ENCODE assay signal across 29 cellular contexts in genomic region chr12:70254225-70254624, GRCh38.
"Had no signal": no experiment of that assay in that cellular context is flagged by ENCODE, and none has a peak within 500 bp of the region (broad histone marks: within the 10 kb centered on the region; RNA-seq: fewer than 3 reads in every experiment).

No MANE protein-coding gene starts in this region.

- H3K27ac Mint-ChIP-seq: activated CD4-positive, alpha-beta memory T cell treated with anti-CD3 and anti-CD28 coated beads for 36 hours; activated CD4-positive, alpha-beta T cell treated with anti-CD3 and anti-CD28 coated beads, Interleukin-2, amount 10 ng/mL, durations not matched to agents 24 days and 14 days; stimulated activated naive B cell treated with anti-CD40 and anti-IgM and Interleukin-4, amounts not matched to agents 10 μg/mL and 1 μg/mL and 100 μg/mL, for 72 hours; T-helper 1 cell treated with Interleukin-12 subunit alpha and Interleukin-12 subunit beta and Interleukin-4 antibody, amounts not matched to agents 30 μg/mL and 1 μg/mL, for 36 hours had no signal

- H3K4me3 Mint-ChIP-seq: activated CD4-positive, alpha-beta memory T cell treated with anti-CD3 and anti-CD28 coated beads for 36 hours; activated CD4-positive, alpha-beta T cell treated with anti-CD3 and anti-CD28 coated beads, Interleukin-2, amount 10 ng/mL, durations not matched to agents 24 days and 14 days; activated T-cell treated with anti-CD3 and anti-CD28 coated beads, Interleukin-2, amount 50 U/mL, for 24 hours; nephron; stimulated activated naive B cell treated with anti-CD40 and anti-IgM and Interleukin-4, amounts not matched to agents 10 μg/mL and 1 μg/mL and 100 μg/mL, for 72 hours; T-helper 1 cell treated with Interleukin-12 subunit alpha and Interleukin-12 subunit beta and Interleukin-4 antibody, amounts not matched to agents 30 μg/mL and 1 μg/mL, for 36 hours had no signal

- H3K9me3 ChIP-seq: gastrocnemius medialis, sigmoid colon, testis, transverse colon had no signal

- FAIRE-seq: bronchial epithelial cell, keratinocyte, small intestine had no signal

- ATAC-seq: gastrocnemius medialis; left cardiac atrium; left ventricle myocardium superior; stimulated activated naive B cell treated with anti-CD40 and anti-IgM and Interleukin-4, amounts not matched to agents 10 μg/mL and 1 μg/mL and 100 μg/mL, for 72 hours had no signal

- H3K36me3 ChIP-seq: gastrocnemius medialis, sigmoid colon, transverse colon had no signal

- H3K4me3 ChIP-seq: coronary artery, dorsolateral prefrontal cortex, gastrocnemius medialis, hepatocyte, testis, transverse colon had no signal

- H3K36me3 Mint-ChIP-seq: activated CD4-positive, alpha-beta memory T cell treated with anti-CD3 and anti-CD28 coated beads for 36 hours had no signal

- H3K4me1 ChIP-seq: testis had no signal

- H3K9me3 Mint-ChIP-seq: activated CD4-positive, alpha-beta memory T cell treated with anti-CD3 and anti-CD28 coated beads for 36 hours; activated CD4-positive, alpha-beta T cell treated with anti-CD3 and anti-CD28 coated beads, Interleukin-2, amount 10 ng/mL, durations not matched to agents 24 days and 14 days; activated T-cell treated with anti-CD3 and anti-CD28 coated beads, Interleukin-2, amount 50 U/mL, for 24 hours; nephron; stimulated activated naive B cell treated with anti-CD40 and anti-IgM and Interleukin-4, amounts not matched to agents 10 μg/mL and 1 μg/mL and 100 μg/mL, for 72 hours; T-helper 1 cell treated with Interleukin-12 subunit alpha and Interleukin-12 subunit beta and Interleukin-4 antibody, amounts not matched to agents 30 μg/mL and 1 μg/mL, for 36 hours had no signal

- DNase-seq: activated CD4-positive, alpha-beta memory T cell treated with anti-CD3 and anti-CD28 coated beads for 36 hours; activated CD4-positive, alpha-beta T cell treated with anti-CD3 and anti-CD28 coated beads, Interleukin-2, amount 10 ng/mL, durations not matched to agents 24 days and 14 days; activated CD4-positive, CD25-positive, alpha-beta regulatory T cell treated with anti-CD3 and anti-CD28 coated beads, Interleukin-2, amount 50 U/mL, for 72 hours; activated CD8-positive, alpha-beta memory T cell treated with anti-CD3 and anti-CD28 coated beads, Interleukin-2, amount 50 U/mL, for 48 hours; activated naive CD4-positive, alpha-beta T cell treated with Interleukin-2 at 50 U/mL for 16 hours; activated T-cell treated with anti-CD3 and anti-CD28 coated beads, Interleukin-2, amount 50 U/mL, for 24 hours; cerebellar nuclear complex; dorsolateral prefrontal cortex; effector memory CD4-positive, alpha-beta T cell; gastrocnemius medialis; left cardiac atrium; left ventricle myocardium superior; posterior cingulate gyrus; sigmoid colon; small intestine; stimulated activated CD4-positive, alpha-beta T cell treated with anti-CD3 and anti-CD28 coated beads, Interleukin-1b, Interleukin-23, amount 100 ng/mL, for 48 hours; stimulated activated CD4-positive, alpha-beta T cell treated with anti-CD3 and anti-CD28 coated beads, Interleukin-4, amount 100 ng/mL, for 4 hours; stimulated activated CD8-positive, alpha-beta memory T cell treated with anti-CD3 and anti-CD28 coated beads, Interleukin-4, amount 100 ng/mL, for 48 hours; stimulated activated naive B cell treated with anti-CD40 and anti-IgM and Interleukin-4, amounts not matched to agents 10 μg/mL and 1 μg/mL and 100 μg/mL, for 72 hours; SW 1271; T1000; testis; transverse colon had no signal

- H2AFZ ChIP-seq: hepatocyte had no signal

- H3K27me3 ChIP-seq: dorsolateral prefrontal cortex, gastrocnemius medialis, hepatocyte, sigmoid colon, testis, transverse colon had no signal

- H3K27me3 Mint-ChIP-seq: activated CD4-positive, alpha-beta memory T cell treated with anti-CD3 and anti-CD28 coated beads for 36 hours; activated CD4-positive, alpha-beta T cell treated with anti-CD3 and anti-CD28 coated beads, Interleukin-2, amount 10 ng/mL, durations not matched to agents 24 days and 14 days; activated T-cell treated with anti-CD3 and anti-CD28 coated beads, Interleukin-2, amount 50 U/mL, for 24 hours; stimulated activated naive B cell treated with anti-CD40 and anti-IgM and Interleukin-4, amounts not matched to agents 10 μg/mL and 1 μg/mL and 100 μg/mL, for 72 hours had no signal

- H3K27ac ChIP-seq: dorsolateral prefrontal cortex, gastrocnemius medialis, testis had no signal
